Comparison of ENCODE assay signal across 33 cellular contexts in the genomic region with DNA sequence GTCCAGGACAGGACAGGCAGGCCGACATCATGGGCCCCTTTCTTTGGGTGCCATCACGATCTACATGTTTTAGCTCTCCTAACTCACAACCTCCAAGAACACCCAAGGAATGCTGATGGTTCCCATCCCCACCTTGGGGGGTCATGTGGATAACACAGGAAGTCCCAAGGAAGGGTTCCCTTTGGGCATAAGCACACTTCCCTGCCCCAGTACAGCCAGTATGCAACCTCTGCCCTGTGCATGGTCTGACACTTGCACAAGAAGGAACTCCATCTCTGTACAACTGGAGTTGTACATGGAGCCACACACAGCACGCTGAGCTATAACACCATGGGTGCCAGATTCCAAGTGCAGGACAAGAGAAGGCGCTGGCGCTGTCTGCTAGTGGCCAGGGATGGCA. TPM values are rescaled to one million over a fixed set of nuclear protein-coding genes. Genes with fewer than 3 reads are reported as not detected.
"Had no signal": no experiment of that assay in that cellular context is flagged by ENCODE, and none has a peak within 500 bp of the region (broad histone marks: within the 10 kb centered on the region; RNA-seq: fewer than 3 reads in every experiment).

No MANE protein-coding gene starts in this region.

- H3K4me3 ChIP-seq: ascending aorta, heart left ventricle, lower lobe of right lung, ovary, smooth muscle cell, thyroid gland, upper lobe of left lung had no signal

- DNase-seq: activated CD4-positive, alpha-beta T cell treated with anti-CD3 and anti-CD28 coated beads for 48 hours; activated CD4-positive, alpha-beta T cell treated with anti-CD3 and anti-CD28 coated beads, Interleukin-2, amount 50 U/mL, for 48 hours; activated gamma-delta T cell; activated naive CD4-positive, alpha-beta T cell treated with anti-CD3 and anti-CD28 coated beads, Interleukin-2, amount 10 ng/mL, durations not matched to agents 7 days and 5 days; activated naive CD8-positive, alpha-beta T cell treated with anti-CD3 and anti-CD28 coated beads, Interleukin-2, amount 10 ng/mL, durations not matched to agents 7 days and 5 days; activated T-cell treated with anti-CD3 and anti-CD28 coated beads, Interleukin-2, amount 50 U/mL, for 24 hours; brain microvascular endothelial cell; foreskin keratinocyte; heart left ventricle; hypothalamus; lower lobe of right lung; mesenchymal stem cell; naive thymus-derived CD8-positive, alpha-beta T cell; retina; stimulated activated CD4-positive, alpha-beta T cell treated with anti-CD3 and anti-CD28 coated beads, Interleukin-1b, Interleukin-23, amount 100 ng/mL, for 48 hours; stimulated activated CD4-positive, alpha-beta T cell treated with anti-CD3 and anti-CD28 coated beads, Interleukin-4, amount 100 ng/mL, for 4 hours; stimulated activated CD8-positive, alpha-beta memory T cell treated with anti-CD3 and anti-CD28 coated beads, Interleukin-4, amount 100 ng/mL, for 48 hours; stimulated activated naive CD8-positive, alpha-beta T cell treated with anti-CD3 and anti-CD28 coated beads, Interleukin-15, amount 100 ng/mL, for 72 hours; SW 1271; T-helper 9 cell; thyroid gland; WERI-Rb-1 had no signal

- H3K36me3 ChIP-seq: ascending aorta, brain microvascular endothelial cell, heart left ventricle, lower lobe of right lung, neutrophil, ovary, thyroid gland, upper lobe of left lung, WERI-Rb-1 had no signal

- H3K9me3 ChIP-seq: ascending aorta, heart left ventricle, lower lobe of right lung, neutrophil, ovary, thyroid gland, upper lobe of left lung had no signal

- H3K4me1 Mint-ChIP-seq: activated naive CD4-positive, alpha-beta T cell treated with anti-CD3 and anti-CD28 coated beads, Interleukin-2, amount 10 ng/mL, durations not matched to agents 7 days and 5 days; activated naive CD8-positive, alpha-beta T cell treated with anti-CD3 and anti-CD28 coated beads, Interleukin-2, amount 10 ng/mL, durations not matched to agents 7 days and 5 days; naive thymus-derived CD8-positive, alpha-beta T cell; stimulated activated memory B cell treated with anti-CD40 and anti-IgM and Interleukin-4, amounts not matched to agents 10 μg/mL and 1 μg/mL and 100 μg/mL, for 72 hours; stimulated activated naive CD8-positive, alpha-beta T cell treated with anti-CD3 and anti-CD28 coated beads, Interleukin-15, amount 100 ng/mL, for 72 hours had no signal

- H3K27me3 ChIP-seq: ascending aorta, brain microvascular endothelial cell, foreskin keratinocyte, heart left ventricle, neutrophil, ovary, thyroid gland, upper lobe of left lung had no signal

- H3K9me3 Mint-ChIP-seq: activated naive CD4-positive, alpha-beta T cell treated with anti-CD3 and anti-CD28 coated beads, Interleukin-2, amount 10 ng/mL, durations not matched to agents 7 days and 5 days; activated naive CD8-positive, alpha-beta T cell treated with anti-CD3 and anti-CD28 coated beads, Interleukin-2, amount 10 ng/mL, durations not matched to agents 7 days and 5 days; activated T-cell treated with anti-CD3 and anti-CD28 coated beads, Interleukin-2, amount 50 U/mL, for 24 hours; naive thymus-derived CD8-positive, alpha-beta T cell; stimulated activated memory B cell treated with anti-CD40 and anti-IgM and Interleukin-4, amounts not matched to agents 10 μg/mL and 1 μg/mL and 100 μg/mL, for 72 hours; stimulated activated naive CD8-positive, alpha-beta T cell treated with anti-CD3 and anti-CD28 coated beads, Interleukin-15, amount 100 ng/mL, for 72 hours; T-helper 1 cell treated with Interleukin-12 subunit alpha and Interleukin-12 subunit beta and Interleukin-4 antibody, amounts not matched to agents 30 μg/mL and 1 μg/mL, for 36 hours had no signal

- H3K4me1 ChIP-seq: ascending aorta, foreskin keratinocyte, lower lobe of right lung, upper lobe of left lung had no signal

- H3K27me3 Mint-ChIP-seq: activated T-cell treated with anti-CD3 and anti-CD28 coated beads, Interleukin-2, amount 50 U/mL, for 24 hours; naive thymus-derived CD8-positive, alpha-beta T cell; stimulated activated naive CD8-positive, alpha-beta T cell treated with anti-CD3 and anti-CD28 coated beads, Interleukin-15, amount 100 ng/mL, for 72 hours had no signal

- H3K27ac ChIP-seq: ascending aorta, brain microvascular endothelial cell, foreskin keratinocyte, lower lobe of right lung, neutrophil, thyroid gland, upper lobe of left lung, WERI-Rb-1 had no signal

- H3K4me3 Mint-ChIP-seq: activated naive CD4-positive, alpha-beta T cell treated with anti-CD3 and anti-CD28 coated beads, Interleukin-2, amount 10 ng/mL, durations not matched to agents 7 days and 5 days; activated naive CD8-positive, alpha-beta T cell treated with anti-CD3 and anti-CD28 coated beads, Interleukin-2, amount 10 ng/mL, durations not matched to agents 7 days and 5 days; activated T-cell treated with anti-CD3 and anti-CD28 coated beads, Interleukin-2, amount 50 U/mL, for 24 hours; naive thymus-derived CD8-positive, alpha-beta T cell; stimulated activated memory B cell treated with anti-CD40 and anti-IgM and Interleukin-4, amounts not matched to agents 10 μg/mL and 1 μg/mL and 100 μg/mL, for 72 hours; stimulated activated naive CD8-positive, alpha-beta T cell treated with anti-CD3 and anti-CD28 coated beads, Interleukin-15, amount 100 ng/mL, for 72 hours; T-helper 1 cell treated with Interleukin-12 subunit alpha and Interleukin-12 subunit beta and Interleukin-4 antibody, amounts not matched to agents 30 μg/mL and 1 μg/mL, for 36 hours had no signal

- H3K36me3 Mint-ChIP-seq: activated naive CD4-positive, alpha-beta T cell treated with anti-CD3 and anti-CD28 coated beads, Interleukin-2, amount 10 ng/mL, durations not matched to agents 7 days and 5 days; activated naive CD8-positive, alpha-beta T cell treated with anti-CD3 and anti-CD28 coated beads, Interleukin-2, amount 10 ng/mL, durations not matched to agents 7 days and 5 days; naive thymus-derived CD8-positive, alpha-beta T cell; stimulated activated memory B cell treated with anti-CD40 and anti-IgM and Interleukin-4, amounts not matched to agents 10 μg/mL and 1 μg/mL and 100 μg/mL, for 72 hours had no signal

- H3K27ac Mint-ChIP-seq: activated naive CD4-positive, alpha-beta T cell treated with anti-CD3 and anti-CD28 coated beads, Interleukin-2, amount 10 ng/mL, durations not matched to agents 7 days and 5 days; activated naive CD8-positive, alpha-beta T cell treated with anti-CD3 and anti-CD28 coated beads, Interleukin-2, amount 10 ng/mL, durations not matched to agents 7 days and 5 days; activated T-cell treated with anti-CD3 and anti-CD28 coated beads, Interleukin-2, amount 50 U/mL, for 24 hours; naive thymus-derived CD8-positive, alpha-beta T cell; progenitor cell of endocrine pancreas; stimulated activated memory B cell treated with anti-CD40 and anti-IgM and Interleukin-4, amounts not matched to agents 10 μg/mL and 1 μg/mL and 100 μg/mL, for 72 hours; stimulated activated naive CD8-positive, alpha-beta T cell treated with anti-CD3 and anti-CD28 coated beads, Interleukin-15, amount 100 ng/mL, for 72 hours; T-helper 1 cell treated with Interleukin-12 subunit alpha and Interleukin-12 subunit beta and Interleukin-4 antibody, amounts not matched to agents 30 μg/mL and 1 μg/mL, for 36 hours had no signal

- ATAC-seq: activated CD4-positive, CD25-positive, alpha-beta regulatory T cell treated with anti-CD3 and anti-CD28 coated beads, Interleukin-2, amount 50 U/mL, for 24 hours; foreskin keratinocyte; lower lobe of right lung; naive thymus-derived CD8-positive, alpha-beta T cell; stimulated activated memory B cell treated with anti-CD40 and anti-IgM and Interleukin-4, amounts not matched to agents 10 μg/mL and 1 μg/mL and 100 μg/mL, for 72 hours; stimulated activated naive CD8-positive, alpha-beta T cell treated with anti-CD3 and anti-CD28 coated beads, Interleukin-15, amount 100 ng/mL, for 72 hours had no signal

RNA-seq across cellular contexts. Expression of a gene that starts 11.0 kb away (rescaled TPM):
- total RNA-seq: activated naive CD8-positive, alpha-beta T cell treated with anti-CD3 and anti-CD28 coated beads, Interleukin-2, amount 10 ng/mL, durations not matched to agents 7 days and 5 days; chondrocyte; endothelial cell of umbilical vein; foreskin keratinocyte; naive thymus-derived CD8-positive, alpha-beta T cell had no signal
- polyA plus RNA-seq: endothelial cell of umbilical vein; foreskin keratinocyte; heart left ventricle; naive thymus-derived CD8-positive, alpha-beta T cell; smooth muscle cell had no signal
